8 cellular contexts compared by ENCODE assay signal in the genomic region with DNA sequence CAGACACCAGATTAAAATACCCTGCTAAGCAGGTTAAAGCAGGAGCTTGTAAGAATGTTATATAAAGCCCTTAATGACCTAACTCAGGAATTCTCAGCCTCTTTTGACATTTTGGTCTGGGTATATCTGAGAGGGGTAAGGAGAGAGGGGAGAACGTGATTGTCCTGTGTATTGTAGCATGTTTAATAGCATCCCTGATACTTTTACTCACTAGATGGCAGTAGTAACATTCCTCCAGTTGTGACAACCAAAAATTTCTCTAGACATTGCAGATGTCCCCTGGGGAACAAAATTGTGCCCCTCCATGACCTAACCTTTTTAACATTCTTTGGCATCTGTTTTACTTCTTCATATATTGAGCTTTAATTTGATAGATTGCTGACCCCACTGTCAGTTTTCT. TPM values are rescaled to one million over a fixed set of nuclear protein-coding genes. Genes with fewer than 3 reads are reported as not detected.
DNase-seq lines count a peak whose midpoint lies in the region; ATAC-seq and TF ChIP-seq lines count a peak whose summit lies in the region.

No MANE protein-coding gene starts in this region.

- DNase-seq in BE2C (no peak), GM20000 (ENCODE audit: low spot score) (no peak), RWPE2 (ENCODE audit: low spot score) (no peak), inferior parietal cortex (ENCODE audit: extremely low spot score) (peak; percentile 32), nucleus accumbens (lab: John Stamatoyannopoulos, UW) (no peak), stomach (no peak), head of caudate nucleus (no peak), SKM-1 treated with dmso at 0.1 percent for 144 hours (lab: John Stamatoyannopoulos, UW; ENCODE audit: unreplicated experiment) (no peak)

- TF ChIP-seq CTCF in BE2C (IDR thresholded peaks at IDR 0.05; ENCODE audit: low read depth, low read length), result peak; percentile 44
- peak; percentile 9 for TF ChIP-seq CTCF in GM20000 (IDR thresholded peaks at IDR 0.05; ENCODE audit: extremely low read depth, missing control alignments)
- peak; percentile 58 for TF ChIP-seq CTCF in RWPE2 (IDR thresholded peaks at IDR 0.05; ENCODE audit: poor library complexity, severe bottlenecking)
- TF ChIP-seq CTCF in stomach (IDR thresholded peaks at IDR 0.05), result no peak

- TF ChIP-seq POLR2A in stomach (IDR thresholded peaks at IDR 0.05), result no peak

- H3K36me3 ChIP-seq in BE2C (peaks cover 76% of the 10 kb centered on the region), RWPE2 (ENCODE audit: low read depth) (peaks cover 98% of the 10 kb centered on the region), stomach (peaks cover 63 to 98% (median 97%) of the 10 kb centered on the region in 4 donors)

- ATAC-seq in RWPE2 (ENCODE audit: low read depth), result 0 out of 3 replicates have a peak, but pooled peaks have one; percentile 35

- WGBS in stomach, 5 donors, result 39 to 56% (median 44%) methylated on average over 1 of the region's 1 CpG

- H3K4me3 ChIP-seq in BE2C (ENCODE audit: low read depth, low read length) (no peak overlapping the region), RWPE2 (ENCODE audit: severe bottlenecking) (no peak overlapping the region), stomach (no peak overlapping the region)

- H3K27me3 ChIP-seq in BE2C (no peaks in the 10 kb centered on the region), RWPE2 (ENCODE audit: insufficient read depth, poor library complexity, severe bottlenecking) (no peaks in the 10 kb centered on the region), stomach (no peaks in the 10 kb centered on the region)

- no peaks in the 10 kb centered on the region for H3K9me3 ChIP-seq in BE2C
- no peaks in the 10 kb centered on the region for H3K9me3 ChIP-seq in RWPE2 (ENCODE audit: severe bottlenecking)
- H3K9me3 ChIP-seq in stomach, result no peaks in the 10 kb centered on the region

- no peak for TF ChIP-seq EP300 in stomach (IDR thresholded peaks at IDR 0.05)

- H3K27ac ChIP-seq in RWPE2 (ENCODE audit: poor library complexity, severe bottlenecking) (no peak overlapping the region), stomach (no peak overlapping the region)

- no peaks in the 10 kb centered on the region for H3K4me1 ChIP-seq in BE2C
- peaks cover 9% of the 10 kb centered on the region for H3K4me1 ChIP-seq in RWPE2 (ENCODE audit: insufficient read depth, poor library complexity, severe bottlenecking)
- H3K4me1 ChIP-seq in stomach, result peaks cover 0 to 18% (median 11%) of the 10 kb centered on the region in 4 donors

- intact Hi-C loops in stomach (cut with DNase I; ENCODE audit: low total_unique reads) (no loop called here), head of caudate nucleus (cut with DNase I) (no loop called here)

RNA-seq across cellular contexts. Expression of a gene that starts 17.9 kb away (rescaled TPM):
- 44.0 TPM for polyA plus RNA-seq in BE2C (2012; ENCODE audit: insufficient read depth, insufficient read length, low read depth)
- 10 to 100 TPM; 15.2 to 78.0 (median 23.8) TPM for total RNA-seq in stomach
- polyA plus RNA-seq in stomach, result 10 to 100 TPM; 10.3 to 13.3 (median 11.6) TPM

Comparison
In these comparisons a context has a peak if more than half of its experiments do, and no peak if none do; other contexts are left out.
1. CTCF ChIP-seq: peak in BE2C (single experiment), GM20000 (single experiment) and RWPE2 (single experiment); none in stomach (0 of 7).